18 cellular contexts compared by ENCODE assay signal in the genomic region with DNA sequence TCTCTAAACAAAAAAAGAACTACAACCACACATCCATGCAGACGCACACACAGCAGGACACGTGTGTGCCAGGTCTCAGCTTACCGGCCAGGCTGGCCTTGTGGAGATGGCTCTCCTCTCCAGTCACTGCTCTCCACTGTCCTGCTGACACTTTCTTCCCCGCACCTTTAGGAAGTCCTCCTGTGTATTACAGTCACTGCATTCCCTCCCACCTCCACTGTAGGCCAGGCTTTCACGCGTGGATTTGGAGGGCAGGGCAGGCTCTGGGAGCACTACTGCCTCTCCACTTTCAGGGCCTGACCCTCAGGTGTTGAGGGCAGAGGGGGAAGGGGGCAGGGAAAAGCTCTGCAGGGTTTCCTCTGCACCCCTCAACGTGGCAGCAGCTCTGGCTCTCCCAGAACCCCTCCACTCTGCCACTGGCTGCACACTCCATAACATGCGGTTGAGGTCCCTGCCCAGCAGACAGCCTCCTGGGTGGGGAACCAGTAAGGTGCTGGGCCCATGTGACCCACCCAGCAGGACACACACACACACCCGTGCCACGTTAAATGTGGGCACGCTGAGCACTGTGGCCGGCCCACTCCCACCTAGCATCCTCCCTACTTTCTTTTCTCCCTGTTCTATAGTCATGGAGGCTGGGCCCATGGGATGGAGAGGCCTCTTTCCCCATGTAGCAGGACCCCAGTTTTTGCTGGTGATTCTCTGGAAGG.
DNase-seq lines count a peak whose midpoint lies in the region; ATAC-seq, FAIRE-seq and TF ChIP-seq lines count a peak whose summit lies in the region.
"Had no signal": no experiment of that assay in that cellular context is flagged by ENCODE, and none has a peak within 500 bp of the region (broad histone marks: within the 10 kb centered on the region; RNA-seq: fewer than 3 reads in every experiment).

No MANE protein-coding gene starts in this region.

- DNase-seq in activated naive CD8-positive, alpha-beta T cell treated with anti-CD3 and anti-CD28 coated beads, Interleukin-2, amount 10 ng/mL, durations not matched to agents 7 days and 5 days: peak; percentile 12
- no peak for DNase-seq in activated naive CD8-positive, alpha-beta T cell treated with anti-CD3 and anti-CD28 coated beads, Interleukin-2, amount 50 U/mL, for 24 hours
- DNase-seq in mesenteric fat pad (ENCODE audit: low spot score) (peak; percentile 83), sciatic nerve (ENCODE audit: low spot score) (peak; percentile 37), urothelium cell line (ENCODE audit: low spot score) (no peak), PC-3 (no peak), AG20443 (ENCODE audit: low spot score) (no peak), NCI-H1436 (lab: John Stamatoyannopoulos, UW) (no peak)
- DNase-seq: DMS 273 treated with DMSO at 0.1 percent for 48 hours, MV-4-11, NCI-H1417, NCI-H1930, NCI-H446, NCI-H69, RPMI8226 had no signal

- H3K4me3 ChIP-seq in PC-3 (ENCODE audit: low read length): no peak overlapping the region
- H3K4me3 ChIP-seq: GM23338, K562 had no signal

- no peaks in the 10 kb centered on the region for H3K9me3 ChIP-seq in PC-3 (ENCODE audit: low read length)

- H3K4me3 Mint-ChIP-seq in activated naive CD8-positive, alpha-beta T cell treated with anti-CD3 and anti-CD28 coated beads, Interleukin-2, amount 10 ng/mL, durations not matched to agents 7 days and 5 days: no peak overlapping the region
- no peak overlapping the region for H3K4me3 Mint-ChIP-seq in activated naive CD8-positive, alpha-beta T cell treated with anti-CD3 and anti-CD28 coated beads, Interleukin-2, amount 50 U/mL, for 24 hours
- H3K4me3 Mint-ChIP-seq: GM23338 had no signal

- no peaks in the 10 kb centered on the region for H3K9me3 Mint-ChIP-seq in activated naive CD8-positive, alpha-beta T cell treated with anti-CD3 and anti-CD28 coated beads, Interleukin-2, amount 10 ng/mL, durations not matched to agents 7 days and 5 days
- H3K9me3 Mint-ChIP-seq in activated naive CD8-positive, alpha-beta T cell treated with anti-CD3 and anti-CD28 coated beads, Interleukin-2, amount 50 U/mL, for 24 hours: no peaks in the 10 kb centered on the region
- H3K9me3 Mint-ChIP-seq: GM23338 had no signal

- intact Hi-C loops in sciatic nerve (cut with DNase I): no loop called here
- intact Hi-C loops in PC-3 (cut with micrococcal nuclease): no loop called here

- peaks cover 20% of the 10 kb centered on the region for H3K4me1 ChIP-seq in PC-3 (ENCODE audit: insufficient read depth, low read length)

- H3K27ac ChIP-seq in PC-3 (ENCODE audit: low read length): no peak overlapping the region
- H3K27ac ChIP-seq: C4-2B had no signal

- no peak overlapping the region for H3K9ac ChIP-seq in PC-3 (ENCODE audit: low read length)

- CTCF ChIA-PET in PC-3 (lab: Charles Lee): no interaction called here

- no peaks in the 10 kb centered on the region for H4K20me1 ChIP-seq in PC-3 (ENCODE audit: low read length)

- H3K36me3 Mint-ChIP-seq in activated naive CD8-positive, alpha-beta T cell treated with anti-CD3 and anti-CD28 coated beads, Interleukin-2, amount 10 ng/mL, durations not matched to agents 7 days and 5 days: no peaks in the 10 kb centered on the region
- H3K36me3 Mint-ChIP-seq in activated naive CD8-positive, alpha-beta T cell treated with anti-CD3 and anti-CD28 coated beads, Interleukin-2, amount 50 U/mL, for 24 hours (ENCODE audit: low read depth): no peaks in the 10 kb centered on the region

- H3K4me2 ChIP-seq in PC-3 (ENCODE audit: low read length): no peak overlapping the region
- H3K4me2 ChIP-seq: GM23338 had no signal

- no peak overlapping the region for H3K27ac Mint-ChIP-seq in activated naive CD8-positive, alpha-beta T cell treated with anti-CD3 and anti-CD28 coated beads, Interleukin-2, amount 10 ng/mL, durations not matched to agents 7 days and 5 days
- H3K27ac Mint-ChIP-seq in activated naive CD8-positive, alpha-beta T cell treated with anti-CD3 and anti-CD28 coated beads, Interleukin-2, amount 50 U/mL, for 24 hours: no peak overlapping the region
- H3K27ac Mint-ChIP-seq: GM23338 had no signal

- H3K4me1 Mint-ChIP-seq in activated naive CD8-positive, alpha-beta T cell treated with anti-CD3 and anti-CD28 coated beads, Interleukin-2, amount 10 ng/mL, durations not matched to agents 7 days and 5 days: no peaks in the 10 kb centered on the region
- no peaks in the 10 kb centered on the region for H3K4me1 Mint-ChIP-seq in activated naive CD8-positive, alpha-beta T cell treated with anti-CD3 and anti-CD28 coated beads, Interleukin-2, amount 50 U/mL, for 24 hours

- H3K9me2 ChIP-seq in PC-3 (replicated peaks; ENCODE audit: low read length): no peaks in the 10 kb centered on the region

- no peaks in the 10 kb centered on the region for H3K36me3 ChIP-seq in PC-3 (ENCODE audit: low read depth, low read length)

- ATAC-seq in activated naive CD8-positive, alpha-beta T cell treated with anti-CD3 and anti-CD28 coated beads, Interleukin-2, amount 10 ng/mL, durations not matched to agents 7 days and 5 days (ENCODE audit: low read depth): no peak
- ATAC-seq in activated naive CD8-positive, alpha-beta T cell treated with anti-CD3 and anti-CD28 coated beads, Interleukin-2, amount 50 U/mL, for 24 hours: no peak
- ATAC-seq in sciatic nerve (no peak), PC-3 (no peak)
- ATAC-seq: GM23338 had no signal

- no peak for TF ChIP-seq CTCF in PC-3 (conservative IDR thresholded peaks at IDR 0.05; ENCODE audit: low read depth, low read length)

- POLR2A ChIA-PET in activated naive CD8-positive, alpha-beta T cell treated with anti-CD3 and anti-CD28 coated beads, Interleukin-2, amount 10 ng/mL, durations not matched to agents 7 days and 5 days (lab: Charles Lee): no interaction called here
- POLR2A ChIA-PET in PC-3 (lab: Charles Lee; ENCODE audit: unreplicated experiment): no interaction called here

- FAIRE-seq in urothelium cell line (lab: Jason Lieb, UNC): peak; percentile 66

- no peaks in the 10 kb centered on the region for H3K27me3 ChIP-seq in PC-3 (ENCODE audit: low read length)

- H3K27me3 Mint-ChIP-seq in activated naive CD8-positive, alpha-beta T cell treated with anti-CD3 and anti-CD28 coated beads, Interleukin-2, amount 10 ng/mL, durations not matched to agents 7 days and 5 days: no peaks in the 10 kb centered on the region
- no peaks in the 10 kb centered on the region for H3K27me3 Mint-ChIP-seq in activated naive CD8-positive, alpha-beta T cell treated with anti-CD3 and anti-CD28 coated beads, Interleukin-2, amount 50 U/mL, for 24 hours

- no TSS peak for BruUV-seq in PC-3 (replicated peaks; lab: Mats Ljungman, UMichigan)

- H2AFZ ChIP-seq in PC-3 (ENCODE audit: low read length): no peak overlapping the region
- H2AFZ ChIP-seq: GM23338 had no signal

- H3F3A ChIP-seq in PC-3 (ENCODE audit: low read length, unreplicated experiment): no peaks in the 10 kb centered on the region

- no peaks in the 10 kb centered on the region for H3K79me2 ChIP-seq in PC-3 (ENCODE audit: low read length)

Comparison
In these comparisons a context has a peak if more than half of its experiments do, and no peak if none do; other contexts are left out.
1. DNase-seq: peak in activated naive CD8-positive, alpha-beta T cell treated with anti-CD3 and anti-CD28 coated beads, Interleukin-2, amount 10 ng/mL, durations not matched to agents 7 days and 5 days (single experiment), mesenteric fat pad (single experiment) and sciatic nerve (single experiment); none in activated naive CD8-positive, alpha-beta T cell treated with anti-CD3 and anti-CD28 coated beads, Interleukin-2, amount 50 U/mL, for 24 hours (single experiment), urothelium cell line (single experiment), PC-3 (single experiment), AG20443 (single experiment) and NCI-H1436 (single experiment).